In genomic region chr1:55932402-55932801, GRCh38 we compare ENCODE assay signal across 5 cellular contexts.
"Had no signal": no experiment of that assay in that cellular context is flagged by ENCODE, and none has a peak within 500 bp of the region (broad histone marks: within the 10 kb centered on the region; RNA-seq: fewer than 3 reads in every experiment).

No MANE protein-coding gene starts in this region.

- H3K9ac ChIP-seq: GM23248 had no signal

- ATAC-seq: K562 had no signal

- H3K4me3 ChIP-seq: GM23248, K562 had no signal

- DNase-seq: GM23248, GOT3, H7, HCEC 1CT had no signal

- H3K27ac ChIP-seq: GM23248 had no signal
